In genomic region chr12:3042394-3042793, GRCh38 we compare ENCODE assay signal across 11 cellular contexts. TPM values are rescaled to one million over a fixed set of nuclear protein-coding genes. Genes with fewer than 3 reads are reported as not detected.
A peak's percentile ranks its signal among the peaks of the same experiment; 100 is the strongest.
DNase-seq lines count a peak whose midpoint lies in the region; ATAC-seq lines count a peak whose summit lies in the region.
"Had no signal": no experiment of that assay in that cellular context is flagged by ENCODE, and none has a peak within 500 bp of the region (broad histone marks: within the 10 kb centered on the region; RNA-seq: fewer than 3 reads in every experiment).

No MANE protein-coding gene starts in this region.

- H3K36me3 Mint-ChIP-seq in naive B cell: no peaks in the 10 kb centered on the region

- no peaks in the 10 kb centered on the region for H3K9me3 Mint-ChIP-seq in naive B cell

- peaks cover 16 to 22% (median 18%) of the 10 kb centered on the region in 3 donors for H3K27me3 Mint-ChIP-seq in naive B cell

- H3K4me3 Mint-ChIP-seq in naive B cell: peak overlapping the region; percentile 41 to 89 (median 74)
- H3K4me3 Mint-ChIP-seq: activated CD8-positive, alpha-beta T cell treated with anti-CD3 and anti-CD28 coated beads, Interleukin-2, amount 10 ng/mL, durations not matched to agents 7 days and 5 days had no signal

- peak overlapping the region in 4 of 6 donors; percentile 54 to 83 (median 71) for H3K27ac Mint-ChIP-seq in naive B cell
- H3K27ac Mint-ChIP-seq: activated CD8-positive, alpha-beta T cell treated with anti-CD3 and anti-CD28 coated beads, Interleukin-2, amount 10 ng/mL, durations not matched to agents 7 days and 5 days had no signal

- peak; percentile 81 for DNase-seq in DMS153 treated with DMSO at 0.1 percent for 48 hours (lab: John Stamatoyannopoulos, UW; ENCODE audit: unreplicated experiment)
- DNase-seq in NCI-H1092 treated with DMSO at 0.1 percent for 48 hours (lab: John Stamatoyannopoulos, UW): peak; percentile 51
- DNase-seq in UCSD-AML1 (lab: John Stamatoyannopoulos, UW; ENCODE audit: unreplicated experiment): peak; percentile 76
- peak; percentile 87 for DNase-seq in naive B cell
- DNase-seq in hypothalamus (lab: John Stamatoyannopoulos, UW): no peak
- DNase-seq: activated CD8-positive, alpha-beta T cell treated with anti-CD3 and anti-CD28 coated beads, Interleukin-2, amount 10 ng/mL, durations not matched to agents 7 days and 5 days; activated naive CD4-positive, alpha-beta T cell; central memory CD4-positive, alpha-beta T cell had no signal

- ATAC-seq in naive B cell (ENCODE audit: low read depth in 2 of 2) (peak; percentile 95 to 96), HG03378 (IDR thresholded peaks at IDR 0.05; ENCODE audit: unreplicated experiment) (no peak), GM18502 (IDR thresholded peaks at IDR 0.05; ENCODE audit: poor library complexity, unreplicated experiment) (no peak), HG02678 (IDR thresholded peaks at IDR 0.05; ENCODE audit: unreplicated experiment) (no peak)

- peaks cover 26 to 38% (median 27%) of the 10 kb centered on the region in 3 donors for H3K4me1 Mint-ChIP-seq in naive B cell

RNA-seq across cellular contexts. Expression of gene TSPAN9, which starts 34.8 kb away (rescaled TPM):
- polyA plus RNA-seq in naive B cell (ENCODE audit: low read depth in 6 of 6): under 1 TPM in 4 of 6 donors, not detected in 2; 0.26 to 0.49 (median 0.41) TPM

Comparison
In these comparisons a context has a peak if more than half of its experiments do, and no peak if none do; other contexts are left out.
1. DNase-seq: peak in DMS153 treated with DMSO at 0.1 percent for 48 hours (single experiment), NCI-H1092 treated with DMSO at 0.1 percent for 48 hours (single experiment), UCSD-AML1 (single experiment) and naive B cell (single experiment); none in hypothalamus (0 of 51).
2. ATAC-seq: peak in naive B cell (2 of 2); none in HG03378 (single experiment), GM18502 (single experiment) and HG02678 (single experiment).